16 cellular contexts compared by ENCODE assay signal in genomic region chr17:10620823-10621222, GRCh38.
"Had no signal": no experiment of that assay in that cellular context is flagged by ENCODE, and none has a peak within 500 bp of the region (broad histone marks: within the 10 kb centered on the region; RNA-seq: fewer than 3 reads in every experiment).

No MANE protein-coding gene starts in this region.

- DNase-seq: activated CD4-positive, alpha-beta T cell treated with anti-CD3 and anti-CD28 coated beads, Interleukin-2, amount 10 ng/mL, durations not matched to agents 7 days and 5 days; activated naive CD4-positive, alpha-beta T cell; activated T-cell treated with anti-CD3 and anti-CD28 coated beads for 4 hours; aorta; dermis blood vessel endothelial cell; effector memory CD8-positive, alpha-beta T cell; erythroblast; hypothalamus; mesendoderm; nucleus accumbens; stimulated activated CD4-positive, alpha-beta T cell treated with anti-CD3 and anti-CD28 coated beads, Interleukin-1b, Interleukin-23, amount 100 ng/mL, for 48 hours; stomach; T-helper 9 cell; testis; upper lobe of left lung had no signal

- H3K9me3 ChIP-seq: stomach, testis, upper lobe of left lung had no signal

- H3K36me3 ChIP-seq: stomach, upper lobe of left lung had no signal

- H3K27me3 ChIP-seq: stomach, testis, upper lobe of left lung had no signal

- H3K27ac ChIP-seq: stomach, testis, upper lobe of left lung had no signal

- H3K4me3 ChIP-seq: stomach, testis, upper lobe of left lung had no signal

- ATAC-seq: effector memory CD8-positive, alpha-beta T cell; sciatic nerve had no signal
